ENCODE assay signal across 11 cellular contexts in the genomic region with DNA sequence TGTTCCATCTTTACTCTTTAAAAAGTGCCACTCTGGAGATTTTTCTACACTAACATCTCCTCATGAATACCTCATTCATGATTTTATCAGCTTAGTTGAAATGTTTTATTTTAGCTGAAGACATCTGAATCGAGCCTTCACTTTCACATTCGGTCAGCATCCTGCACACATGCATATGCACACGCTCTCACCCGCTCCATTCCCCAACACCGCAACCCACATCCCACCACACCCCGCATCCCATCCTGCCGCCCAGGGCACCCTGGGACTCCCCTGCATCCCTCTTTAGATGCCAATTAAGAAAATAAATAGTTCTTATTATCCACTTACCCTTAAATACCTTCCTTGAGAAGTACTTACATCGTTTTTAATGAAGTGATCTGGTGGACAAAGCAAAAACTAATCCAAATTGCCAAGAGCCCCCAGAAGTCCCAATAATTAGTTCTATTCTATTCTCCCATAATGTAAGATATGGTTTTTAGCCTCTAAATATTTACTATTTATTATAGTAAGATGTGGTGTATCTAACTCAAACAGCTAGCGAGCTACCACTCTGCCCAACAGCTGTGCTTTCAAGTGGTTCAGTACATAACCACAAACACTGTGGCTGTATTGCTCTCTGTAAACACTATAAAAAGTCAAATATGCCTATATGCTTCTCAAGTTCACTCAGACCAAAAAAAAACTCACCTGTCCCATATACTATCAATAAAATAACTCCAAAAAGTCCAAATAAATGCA. TPM values are rescaled to one million over a fixed set of nuclear protein-coding genes. Genes with fewer than 3 reads are reported as not detected.
DNase-seq lines count a peak whose midpoint lies in the region; ATAC-seq and TF ChIP-seq lines count a peak whose summit lies in the region.
"Had no signal": no experiment of that assay in that cellular context is flagged by ENCODE, and none has a peak within 500 bp of the region (broad histone marks: within the 10 kb centered on the region; RNA-seq: fewer than 3 reads in every experiment).

No MANE protein-coding gene starts in this region.

- no peaks in the 10 kb centered on the region for H3K27me3 ChIP-seq in ascending aorta

- H3K27me3 Mint-ChIP-seq in Calu3 (ENCODE audit: unreplicated experiment) = peaks cover 73% of the 10 kb centered on the region
- H3K27me3 Mint-ChIP-seq: brain had no signal

- H3K27ac ChIP-seq in ascending aorta = no peak overlapping the region

- intact Hi-C loops in Calu3 (cut with micrococcal nuclease; ENCODE audit: unreplicated experiment) = no loop called here
- intact Hi-C loops in ascending aorta (cut with DNase I) = no loop called here

- no peaks in the 10 kb centered on the region for H3K4me1 ChIP-seq in ascending aorta

- peaks cover 7 to 11% of the 10 kb centered on the region in 2 donors for H3K9me3 Mint-ChIP-seq in activated naive CD4-positive, alpha-beta T cell treated with anti-CD3 and anti-CD28 coated beads, Interleukin-2, amount 50 U/mL, for 72 hours
- H3K9me3 Mint-ChIP-seq in Calu3 (ENCODE audit: low read depth, unreplicated experiment) = no peaks in the 10 kb centered on the region
- H3K9me3 Mint-ChIP-seq: brain had no signal

- TF ChIP-seq CTCF in Calu3 (IDR thresholded peaks at IDR 0.05; ENCODE audit: unreplicated experiment) (no peak), ascending aorta (IDR thresholded peaks at IDR 0.05) (no peak)

- no peak overlapping the region for H3K4me3 ChIP-seq in ascending aorta

- peak overlapping the region; percentile 58 to 61 for H3K27ac Mint-ChIP-seq in activated naive CD4-positive, alpha-beta T cell treated with anti-CD3 and anti-CD28 coated beads, Interleukin-2, amount 50 U/mL, for 72 hours
- H3K27ac Mint-ChIP-seq in Calu3 (ENCODE audit: unreplicated experiment) = no peak overlapping the region
- H3K27ac Mint-ChIP-seq: brain had no signal

- no peaks in the 10 kb centered on the region for H3K4me1 Mint-ChIP-seq in Calu3 (ENCODE audit: low read depth, unreplicated experiment)
- H3K4me1 Mint-ChIP-seq: brain had no signal

- DNase-seq in activated naive CD4-positive, alpha-beta T cell treated with anti-CD3 and anti-CD28 coated beads, Interleukin-2, amount 50 U/mL, for 72 hours (ENCODE audit: low spot score in 2 of 2) = peak; percentile 39 to 57
- DNase-seq in stimulated activated CD4-positive, alpha-beta T cell treated with anti-CD3 and anti-CD28 coated beads, TNF-alpha, amount 100 ng/mL, for 48 hours (ENCODE audit: low read depth in 3 of 3) = peak; percentile 15 to 41 (median 20)
- DNase-seq in Calu3 (no peak), ascending aorta (ENCODE audit: low spot score in 2 of 2) (no peak)

- no peak overlapping the region for H3K4me3 Mint-ChIP-seq in Calu3 (ENCODE audit: low read depth, unreplicated experiment)
- H3K4me3 Mint-ChIP-seq: brain had no signal

- H3K9me3 ChIP-seq in ascending aorta = no peaks in the 10 kb centered on the region

- CTCF ChIA-PET in Calu3 (lab: Charles Lee) = no interaction called here

- ATAC-seq in HG03469 (IDR thresholded peaks at IDR 0.05; ENCODE audit: unreplicated experiment) (peak; percentile 62), HG02938 (IDR thresholded peaks at IDR 0.05; ENCODE audit: unreplicated experiment) (no peak), GM21526 (IDR thresholded peaks at IDR 0.05; ENCODE audit: low FRiP score, unreplicated experiment) (no peak)
- ATAC-seq in activated CD4-positive, CD25-positive, alpha-beta regulatory T cell treated with anti-CD3 and anti-CD28 coated beads, Interleukin-2, amount 50 U/mL, for 24 hours = peak; percentile 81 to 84
- ATAC-seq in activated naive CD4-positive, alpha-beta T cell treated with anti-CD3 and anti-CD28 coated beads, Interleukin-2, amount 50 U/mL, for 72 hours = peak; percentile 78 to 89

- no TSS peak for BruUV-seq in Calu3 (replicated peaks; lab: Mats Ljungman, UMichigan)

- no peaks in the 10 kb centered on the region for H3K36me3 ChIP-seq in ascending aorta

- peaks cover 10 to 14% of the 10 kb centered on the region in 2 donors for H3K36me3 Mint-ChIP-seq in activated naive CD4-positive, alpha-beta T cell treated with anti-CD3 and anti-CD28 coated beads, Interleukin-2, amount 50 U/mL, for 72 hours
- H3K36me3 Mint-ChIP-seq in Calu3 (ENCODE audit: insufficient read depth, unreplicated experiment) = no peaks in the 10 kb centered on the region
- H3K36me3 Mint-ChIP-seq: brain had no signal

RNA-seq across cellular contexts. Expression of a gene that starts 38.2 kb away (rescaled TPM):
- total RNA-seq in activated naive CD4-positive, alpha-beta T cell treated with anti-CD3 and anti-CD28 coated beads, Interleukin-2, amount 50 U/mL, for 72 hours = under 1 TPM in 1 of 2 donors, not detected in 1; 0.98 TPM
- total RNA-seq in Calu3 (2022) = not detected in 2 replicates
- not detected for total RNA-seq in ascending aorta
- total RNA-seq: fibroblast of villous mesenchyme, HT1080 had no signal

RNA-seq across cellular contexts. Expression of a gene that starts 40.2 kb away (rescaled TPM):
- 1 to 10 TPM; 1.7 to 3.3 TPM for total RNA-seq in activated naive CD4-positive, alpha-beta T cell treated with anti-CD3 and anti-CD28 coated beads, Interleukin-2, amount 50 U/mL, for 72 hours
- total RNA-seq in Calu3 (2022) (not detected in 2 replicates), ascending aorta (not detected)
- total RNA-seq: fibroblast of villous mesenchyme had no signal

Comparison
In these comparisons a context has a peak if more than half of its experiments do, and no peak if none do; other contexts are left out.
1. ATAC-seq: peak in HG03469 (single experiment), activated CD4-positive, CD25-positive, alpha-beta regulatory T cell treated with anti-CD3 and anti-CD28 coated beads, Interleukin-2, amount 50 U/mL, for 24 hours (2 of 2) and activated naive CD4-positive, alpha-beta T cell treated with anti-CD3 and anti-CD28 coated beads, Interleukin-2, amount 50 U/mL, for 72 hours (2 of 2); none in HG02938 (single experiment) and GM21526 (single experiment).
2. DNase-seq: peak in activated naive CD4-positive, alpha-beta T cell treated with anti-CD3 and anti-CD28 coated beads, Interleukin-2, amount 50 U/mL, for 72 hours (2 of 2) and stimulated activated CD4-positive, alpha-beta T cell treated with anti-CD3 and anti-CD28 coated beads, TNF-alpha, amount 100 ng/mL, for 48 hours (3 of 3); none in Calu3 (single experiment) and ascending aorta (0 of 2).